ENCODE assay signal across 8 cellular contexts in the genomic region with DNA sequence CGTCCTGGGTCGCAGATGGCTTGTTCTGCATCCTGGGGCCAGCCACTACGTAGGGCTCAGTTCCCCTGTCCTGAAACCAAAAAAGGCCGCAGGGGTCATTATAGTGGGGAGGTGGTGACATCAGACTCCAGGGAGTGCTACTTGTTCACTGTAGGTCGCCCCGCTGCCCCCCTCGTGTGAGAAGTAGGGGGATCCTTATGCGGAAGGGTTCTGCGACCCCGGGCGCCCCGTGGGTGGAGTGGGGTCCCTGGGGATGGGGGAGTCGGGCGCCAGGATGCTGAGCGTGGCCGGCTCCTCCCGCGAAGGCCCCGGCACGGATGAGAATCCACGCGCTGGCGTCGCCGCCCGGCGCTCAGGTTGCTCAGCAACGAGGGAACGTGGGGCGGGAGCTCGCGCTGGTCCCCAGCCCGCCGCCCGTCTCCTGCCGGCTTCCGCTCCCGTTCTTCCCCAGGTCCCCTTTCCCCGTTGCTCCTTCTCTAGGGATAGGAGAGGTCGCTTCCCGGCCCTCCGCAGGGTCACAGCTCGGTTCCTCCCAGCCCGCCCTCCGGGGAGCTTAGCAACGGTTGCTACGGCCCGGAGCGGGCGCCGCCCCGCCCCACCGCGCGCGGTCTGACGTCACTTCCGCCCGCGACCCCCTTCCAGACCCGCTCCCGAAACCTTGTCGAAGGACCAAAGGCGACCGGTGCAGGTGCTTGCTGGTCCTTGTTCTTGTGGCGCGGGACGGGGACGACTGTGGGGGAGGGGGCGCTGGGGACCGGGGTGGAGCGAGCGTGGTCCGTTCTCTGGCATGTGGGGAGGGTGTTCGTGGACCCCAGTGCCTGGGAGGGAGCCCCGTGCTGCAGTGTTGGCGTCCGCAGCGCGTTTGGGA. TPM values are rescaled to one million over a fixed set of nuclear protein-coding genes. Genes with fewer than 3 reads are reported as not detected.
DNase-seq lines count a peak whose midpoint lies in the region; ATAC-seq and TF ChIP-seq lines count a peak whose summit lies in the region.

A gene with protein sequence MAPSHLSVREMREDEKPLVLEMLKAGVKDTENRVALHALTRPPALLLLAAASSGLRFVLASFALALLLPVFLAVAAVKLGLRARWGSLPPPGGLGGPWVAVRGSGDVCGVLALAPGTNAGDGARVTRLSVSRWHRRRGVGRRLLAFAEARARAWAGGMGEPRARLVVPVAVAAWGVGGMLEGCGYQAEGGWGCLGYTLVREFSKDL (plus strand): TSS at position 618 of the 868 bp plus-strand sequence. CDS start 521 bp downstream, outside the sequence.

- H4K20me1 ChIP-seq in neural progenitor cell (ENCODE audit: low read depth): peaks cover 25% of the 10 kb centered on the region

- CTCF ChIA-PET in Panc1 (lab: Charles Lee): interaction anchor here (0.6 to 1.1 kb wide), 3 partner anchors 11 to 867 kb away, joined by 3 read pairs; no protein-coding TSS in a partner anchor

- peak within 1 kb of the TSS; percentile 95 for H3K4me2 ChIP-seq in neural progenitor cell

- POLR2A ChIA-PET in Panc1 (lab: Charles Lee): interaction anchor here (0.5 to 1.1 kb wide), 3 partner anchors 8 to 114 kb away, joined by 3 to 4 read pairs (median 4); a partner anchor contains a TSS

- H3K36me3 Mint-ChIP-seq in neural progenitor cell: peaks cover 2% of the 10 kb centered on the region

- DNase-seq in HPDE6-E6E7 (ENCODE audit: extremely low spot score): peak; percentile 56
- DNase-seq in Panc1 (ENCODE audit: low read depth, low spot score): no peak
- DNase-seq in activated effector memory CD4-positive, alpha-beta T cell treated with Interleukin-2 at 50 U/mL for 16 hours: peak; percentile 43
- peak; percentile 65 for DNase-seq in fibroblast of villous mesenchyme (ENCODE audit: low read depth)
- DNase-seq in neural progenitor cell (ENCODE audit: low spot score): peak; percentile 95

- H3K9ac ChIP-seq in neural progenitor cell: peak within 1 kb of the TSS; percentile 56

- BruUV-seq in Panc1 (replicated peaks; lab: Mats Ljungman, UMichigan): TSS peak; percentile 87

- H3K27me3 ChIP-seq in Panc1 (ENCODE audit: control insufficient read depth, insufficient read depth, low read length): no peaks in the 10 kb centered on the region
- H3K27me3 ChIP-seq in neural progenitor cell: no peaks in the 10 kb centered on the region
- H3K27me3 ChIP-seq in thymus (ENCODE audit: control insufficient read depth, insufficient read depth): no peaks in the 10 kb centered on the region

- H3K4me1 Mint-ChIP-seq in neural progenitor cell: peaks cover 26% of the 10 kb centered on the region

- H3K9me3 ChIP-seq in Panc1 (ENCODE audit: control insufficient read depth, insufficient read depth, low read depth, low read length) (no peaks in the 10 kb centered on the region), neural progenitor cell (ENCODE audit: low read depth) (no peaks in the 10 kb centered on the region), thymus (ENCODE audit: control insufficient read depth) (no peaks in the 10 kb centered on the region)

- ATAC-seq in Panc1: peak; percentile 64
- ATAC-seq in GM21528 (IDR thresholded peaks at IDR 0.05; ENCODE audit: low FRiP score, unreplicated experiment): no peak

- H3K27ac Mint-ChIP-seq in neural progenitor cell: peak within 1 kb of the TSS; percentile 85

- H3K4me3 Mint-ChIP-seq in neural progenitor cell: peak within 1 kb of the TSS; percentile 85

- H3K27ac ChIP-seq in Panc1 (ENCODE audit: low read length) (peak within 1 kb of the TSS; percentile 94), neural progenitor cell (no peak within 1 kb of the TSS), thymus (ENCODE audit: low read depth) (peak within 1 kb of the TSS; percentile 93)

- WGBS in thymus: 5% methylated on average over 80 of the region's 80 CpGs

- peaks cover 3% of the 10 kb centered on the region; the same call in 1 of the 2 replicates for H3K36me3 ChIP-seq in Panc1 (ENCODE audit: control insufficient read depth, insufficient read depth, low read length)
- H3K36me3 ChIP-seq in neural progenitor cell: no peaks in the 10 kb centered on the region
- peaks cover 36% of the 10 kb centered on the region for H3K36me3 ChIP-seq in thymus (ENCODE audit: control insufficient read depth, insufficient read depth)

- H3K27me3 Mint-ChIP-seq in neural progenitor cell (ENCODE audit: insufficient read depth, low read depth): peaks cover 7% of the 10 kb centered on the region

- no peaks in the 10 kb centered on the region for H3K9me3 Mint-ChIP-seq in neural progenitor cell

- H2AFZ ChIP-seq in neural progenitor cell (replicated peaks): no peak within 1 kb of the TSS

- H3K4me3 ChIP-seq in GM12875 (ENCODE audit: low read depth, low read length): peak within 1 kb of the TSS; percentile 85
- peak within 1 kb of the TSS; percentile 67 to 78 for H3K4me3 ChIP-seq in Panc1 (ENCODE audit: low read depth in 2 of 2, low read length in 2 of 2)
- peak within 1 kb of the TSS; percentile 77 for H3K4me3 ChIP-seq in fibroblast of villous mesenchyme (ENCODE audit: low read depth, low read length)
- peak within 1 kb of the TSS; percentile 63 for H3K4me3 ChIP-seq in neural progenitor cell
- peak within 1 kb of the TSS; percentile 73 for H3K4me3 ChIP-seq in thymus (ENCODE audit: low read length)

- H3K79me2 ChIP-seq in neural progenitor cell (ENCODE audit: low read depth): peaks cover 14% of the 10 kb centered on the region

- no peak for TF ChIP-seq CTCF in GM12875 (IDR thresholded peaks at IDR 0.05; ENCODE audit: borderline replicate concordance, insufficient read depth, low read depth, low read length)
- TF ChIP-seq CTCF in Panc1 (IDR thresholded peaks at IDR 0.05): no peak
- TF ChIP-seq CTCF in fibroblast of villous mesenchyme (IDR thresholded peaks at IDR 0.05; ENCODE audit: insufficient read depth, low read depth, low read length): no peak
- TF ChIP-seq CTCF in neural progenitor cell (IDR thresholded peaks at IDR 0.05): no peak

- intact Hi-C loops in Panc1 (cut with micrococcal nuclease; ENCODE audit: unreplicated experiment): no loop called here

- H3F3A ChIP-seq in neural progenitor cell (ENCODE audit: low read depth): peaks cover 28% of the 10 kb centered on the region

- in situ Hi-C loops in Panc1 (cut with HindIII; ENCODE audit: low pct_unique_long_range_greater_than_20kb, low sequenced_read_pairs): no loop called here

- peaks cover 56% of the 10 kb centered on the region for H3K4me1 ChIP-seq in Panc1 (ENCODE audit: control insufficient read depth, insufficient read depth, low read length)
- peaks cover 46% of the 10 kb centered on the region for H3K4me1 ChIP-seq in neural progenitor cell
- H3K4me1 ChIP-seq in thymus (ENCODE audit: control insufficient read depth, insufficient read depth, low read length): peaks cover 54% of the 10 kb centered on the region

RNA-seq across cellular contexts. Expression of the gene that starts here (rescaled TPM):
- total RNA-seq in Panc1 (2021; ENCODE audit: unreplicated experiment) (93.1 TPM), fibroblast of villous mesenchyme (18.1 and 20.3 TPM in 2 replicates), neural progenitor cell (ENCODE audit: low replicate concordance) (16.2 and 49.2 TPM in 2 replicates)
- 138 TPM for polyA plus RNA-seq in Panc1 (2012; ENCODE audit: insufficient read length)
- 58.2 TPM for polyA plus RNA-seq in thymus
